In genomic region chr5:181242031-181242451, GRCh38 we compare ENCODE assay signal across 8 cellular contexts. TPM values are rescaled to one million over a fixed set of nuclear protein-coding genes. Genes with fewer than 3 reads are reported as not detected.
DNase-seq lines count a peak whose midpoint lies in the region; ATAC-seq and TF ChIP-seq lines count a peak whose summit lies in the region.

No MANE protein-coding gene starts in this region.

- ATAC-seq in HCT116 (no peak), HG03108 (IDR thresholded peaks at IDR 0.05; ENCODE audit: unreplicated experiment) (no peak), HG02678 (IDR thresholded peaks at IDR 0.05; ENCODE audit: unreplicated experiment) (no peak)

- CTCF ChIA-PET in HCT116 (lab: Charles Lee): no interaction called here
- CTCF ChIA-PET in activated CD4-positive, alpha-beta memory T cell treated with anti-CD3 and anti-CD28 coated beads, Interleukin-2, amount 10 ng/mL, durations not matched to agents 7 days and 5 days (lab: Charles Lee): interaction anchor here (1.2 kb wide), 1 partner anchor 10 kb away, joined by 3 read pairs; no protein-coding TSS in a partner anchor

- H4K20me1 ChIP-seq in HCT116 (ENCODE audit: insufficient read depth): peaks cover 39% of the 10 kb centered on the region; the same call in 1 of the 2 replicates
- peaks cover 60% of the 10 kb centered on the region for H4K20me1 ChIP-seq in hepatocyte (ENCODE audit: insufficient read depth, poor library complexity, severe bottlenecking)

- H2AFZ ChIP-seq in HCT116 (ENCODE audit: low read depth, low read length, poor library complexity, severe bottlenecking) (no peak overlapping the region), hepatocyte (no peak overlapping the region)

- 40% methylated on average over 6 of the region's 6 CpGs for WGBS in hepatocyte (ENCODE audit: low lambda C conversion rate, missing lambda C conversion rate)

- peak overlapping the region; percentile 93 for H3K9ac ChIP-seq in HCT116 (ENCODE audit: low read length)

- no peaks in the 10 kb centered on the region for H3K27me3 Mint-ChIP-seq in activated CD4-positive, alpha-beta memory T cell treated with anti-CD3 and anti-CD28 coated beads, Interleukin-2, amount 10 ng/mL, durations not matched to agents 7 days and 5 days

- H3K4me3 Mint-ChIP-seq in activated CD4-positive, alpha-beta memory T cell treated with anti-CD3 and anti-CD28 coated beads, Interleukin-2, amount 10 ng/mL, durations not matched to agents 7 days and 5 days: peak overlapping the region; percentile 97

- peaks cover 69% of the 10 kb centered on the region for H3K36me3 Mint-ChIP-seq in activated CD4-positive, alpha-beta memory T cell treated with anti-CD3 and anti-CD28 coated beads, Interleukin-2, amount 10 ng/mL, durations not matched to agents 7 days and 5 days (ENCODE audit: low read depth)

- TF ChIP-seq RAD21 in HCT116 (IDR thresholded peaks at IDR 0.05; ENCODE audit: low read depth): no peak

- BruUV-seq in HCT116 (replicated peaks; lab: Mats Ljungman, UMichigan): no TSS peak

- H3K4me3 ChIP-seq in HCT116 (replicated peaks in 1 of 2; ENCODE audit: low read depth in 1 of 2, low read length in 2 of 2): peak overlapping the region; percentile 88 to 92
- H3K4me3 ChIP-seq in hepatocyte: peak overlapping the region; percentile 44
- peak overlapping the region; percentile 53 to 89 (median 73) for H3K4me3 ChIP-seq in skin epidermis

- RAD21 ChIA-PET in HCT116 (lab: Charles Lee; ENCODE audit: low non-redundant PET in 1 of 2, low total read pairs in 2 of 2, uncharacterized antibody in 2 of 2, unreplicated experiment in 2 of 2): no interaction called here

- TF ChIP-seq CTCF in HCT116 (IDR thresholded peaks at IDR 0.05 in 2 of 3, conservative IDR thresholded peaks at IDR 0.05 in 1 of 3; ENCODE audit: borderline replicate concordance in 1 of 3, insufficient read depth in 1 of 3, low read depth in 2 of 3, low read length in 2 of 3): no peak
- no peak for TF ChIP-seq CTCF in hepatocyte (IDR thresholded peaks at IDR 0.05; ENCODE audit: poor library complexity)

- peaks cover 69% of the 10 kb centered on the region for H3K4me1 Mint-ChIP-seq in activated CD4-positive, alpha-beta memory T cell treated with anti-CD3 and anti-CD28 coated beads, Interleukin-2, amount 10 ng/mL, durations not matched to agents 7 days and 5 days

- DNase-seq in HCT116 (ENCODE audit: low read depth, low spot score) (no peak), hepatocyte (ENCODE audit: low spot score) (no peak), NCI-H526 treated with DMSO at 0.1 percent for 48 hours (lab: John Stamatoyannopoulos, UW) (no peak), dedifferentiated amniotic fluid mesenchymal stem cell (ENCODE audit: extremely low spot score) (no peak)
- no peak for DNase-seq in activated CD4-positive, alpha-beta memory T cell treated with anti-CD3 and anti-CD28 coated beads, Interleukin-2, amount 10 ng/mL, durations not matched to agents 7 days and 5 days

- peak overlapping the region; percentile 96 for H3K27ac ChIP-seq in HCT116 (ENCODE audit: low read depth, low read length)
- H3K27ac ChIP-seq in hepatocyte: peak overlapping the region; percentile 93
- peak overlapping the region in 14 of 21 experiments; percentile 23 to 98 (median 94) for H3K27ac ChIP-seq in skin epidermis

- H3K9me2 ChIP-seq in HCT116 (ENCODE audit: insufficient read depth) (no peaks in the 10 kb centered on the region), hepatocyte (replicated peaks; ENCODE audit: insufficient read depth) (no peaks in the 10 kb centered on the region)

- H3K9me3 ChIP-seq in HCT116 (ENCODE audit: control insufficient read depth in 1 of 2, insufficient read depth in 1 of 2, low read depth in 1 of 2, low read length in 2 of 2): no peaks in the 10 kb centered on the region
- no peaks in the 10 kb centered on the region for H3K9me3 ChIP-seq in hepatocyte (ENCODE audit: low read depth)

- H3K27ac Mint-ChIP-seq in activated CD4-positive, alpha-beta memory T cell treated with anti-CD3 and anti-CD28 coated beads, Interleukin-2, amount 10 ng/mL, durations not matched to agents 7 days and 5 days: peak overlapping the region; percentile 92

- H3K27me3 ChIP-seq in HCT116 (ENCODE audit: insufficient read depth, low read length) (no peaks in the 10 kb centered on the region), hepatocyte (no peaks in the 10 kb centered on the region)

- POLR2A ChIA-PET in HCT116 (lab: Charles Lee): interaction anchor here (1.6 kb wide), 1 partner anchor 19 kb away, joined by 7 read pairs; the partner anchor contains the start of gene TRIM41
- POLR2A ChIA-PET in activated CD4-positive, alpha-beta memory T cell treated with anti-CD3 and anti-CD28 coated beads, Interleukin-2, amount 10 ng/mL, durations not matched to agents 7 days and 5 days (lab: Charles Lee): interaction anchor here (1.1 to 31.8 kb wide), 6 partner anchors 5 to 1618 kb away, joined by 3 to 1091 read pairs (median 41); partner anchors contain the start of genes HNRNPH1, RACK1, TRIM41 and TRIM52

- H3K4me1 ChIP-seq in HCT116 (ENCODE audit: control insufficient read depth in 1 of 2, insufficient read depth in 2 of 2, low read length in 2 of 2) (peaks cover 18 to 35% of the 10 kb centered on the region in 2 experiments), hepatocyte (ENCODE audit: insufficient read depth) (peaks cover 27% of the 10 kb centered on the region)

- TF ChIP-seq POLR2A in HCT116 (IDR thresholded peaks at IDR 0.05; ENCODE audit: borderline replicate concordance, extremely low read depth, insufficient read depth, insufficient read length): no peak

- H3K79me2 ChIP-seq in HCT116 (ENCODE audit: insufficient read depth, low read length) (peaks cover 90% of the 10 kb centered on the region), hepatocyte (peaks cover 76% of the 10 kb centered on the region)

- peaks cover 41 to 62% of the 10 kb centered on the region in 2 experiments for H3K36me3 ChIP-seq in HCT116 (ENCODE audit: control insufficient read depth in 1 of 2, insufficient read depth in 2 of 2, low read length in 2 of 2)
- H3K36me3 ChIP-seq in hepatocyte (replicated peaks; ENCODE audit: insufficient read depth, low read depth): peaks cover 13% of the 10 kb centered on the region

- intact Hi-C loops in HCT116 (cut with micrococcal nuclease): no loop called here

- H3K9me3 Mint-ChIP-seq in activated CD4-positive, alpha-beta memory T cell treated with anti-CD3 and anti-CD28 coated beads, Interleukin-2, amount 10 ng/mL, durations not matched to agents 7 days and 5 days: no peaks in the 10 kb centered on the region

- H3K4me2 ChIP-seq in HCT116 (ENCODE audit: low read length) (peak overlapping the region; percentile 98), hepatocyte (peak overlapping the region; percentile 90)

TF ChIP-seq in HCT116, 20 proteins besides CTCF, POLR2A, EP300 and RAD21:
- TF ChIP-seq EZH2 (IDR thresholded peaks at IDR 0.05): no peak
- TF ChIP-seq EGR1 (IDR thresholded peaks at IDR 0.05; ENCODE audit: low read depth): no peak
- no peak for TF ChIP-seq SIN3A (IDR thresholded peaks at IDR 0.05; ENCODE audit: low read depth)
- TF ChIP-seq MAX (IDR thresholded peaks at IDR 0.05): no peak
TF ChIP-seq in HCT116: peak in this region for 0.

RNA-seq across cellular contexts. Expression of gene RACK1, which starts 1.7 kb away (rescaled TPM):
- total RNA-seq in HCT116 (2021; ENCODE audit: unreplicated experiment) (2,432 TPM), hepatocyte (2,199 and 2,553 TPM in 2 replicates)
- 5,228 and 5,585 TPM in 2 replicates for polyA plus RNA-seq in HCT116 (2012)
- 1,000 to 10,000 TPM; 1,749 to 1,772 TPM for total RNA-seq in activated CD4-positive, alpha-beta memory T cell treated with anti-CD3 and anti-CD28 coated beads, Interleukin-2, amount 10 ng/mL, durations not matched to agents 7 days and 5 days
- polyA plus RNA-seq in hepatocyte: 680 TPM in 2 replicates

RNA-seq across cellular contexts. Expression of gene TRIM52, which starts 18.9 kb away (rescaled TPM):
- total RNA-seq in HCT116 (2021; ENCODE audit: unreplicated experiment): 7.6 TPM
- polyA plus RNA-seq in HCT116 (2012): 5.7 and 6.3 TPM in 2 replicates
- 10 to 100 TPM; 24.0 to 24.2 TPM for total RNA-seq in activated CD4-positive, alpha-beta memory T cell treated with anti-CD3 and anti-CD28 coated beads, Interleukin-2, amount 10 ng/mL, durations not matched to agents 7 days and 5 days
- total RNA-seq in hepatocyte: 6.1 and 13.2 TPM in 2 replicates
- polyA plus RNA-seq in hepatocyte: 6.5 and 9.9 TPM in 2 replicates

RNA-seq across cellular contexts. Expression of gene TRIM41, which starts 19.0 kb away (rescaled TPM):
- total RNA-seq in HCT116 (2021; ENCODE audit: unreplicated experiment): 51.8 TPM
- 34.1 and 37.8 TPM in 2 replicates for polyA plus RNA-seq in HCT116 (2012)
- 10 to 100 TPM; 42.4 to 43.7 TPM for total RNA-seq in activated CD4-positive, alpha-beta memory T cell treated with anti-CD3 and anti-CD28 coated beads, Interleukin-2, amount 10 ng/mL, durations not matched to agents 7 days and 5 days
- 11.9 and 14.9 TPM in 2 replicates for total RNA-seq in hepatocyte
- 1.7 and 2.0 TPM in 2 replicates for polyA plus RNA-seq in hepatocyte

RNA-seq across cellular contexts. Expression of gene TRIM7, which starts 37.0 kb away (rescaled TPM):
- 30.2 TPM for total RNA-seq in HCT116 (2021; ENCODE audit: unreplicated experiment)
- 21.9 and 25.3 TPM in 2 replicates for polyA plus RNA-seq in HCT116 (2012)
- total RNA-seq in activated CD4-positive, alpha-beta memory T cell treated with anti-CD3 and anti-CD28 coated beads, Interleukin-2, amount 10 ng/mL, durations not matched to agents 7 days and 5 days: 1 to 10 TPM; 1.9 to 2.0 TPM
- total RNA-seq in hepatocyte: not detected in 2 replicates
- 0.35 TPM in 1 of 2 replicates, not detected in the other for polyA plus RNA-seq in hepatocyte
